21 cellular contexts compared by ENCODE assay signal in genomic region chr11:95247883-95248282, GRCh38. TPM values are rescaled to one million over a fixed set of nuclear protein-coding genes. Genes with fewer than 3 reads are reported as not detected.
DNase-seq lines count a peak whose midpoint lies in the region; ATAC-seq, FAIRE-seq and TF ChIP-seq lines count a peak whose summit lies in the region.
"Had no signal": no experiment of that assay in that cellular context is flagged by ENCODE, and none has a peak within 500 bp of the region (broad histone marks: within the 10 kb centered on the region; RNA-seq: fewer than 3 reads in every experiment).

No MANE protein-coding gene starts in this region.

- ATAC-seq in GM12878 (peak; percentile 58), GM19467 (IDR thresholded peaks at IDR 0.05; ENCODE audit: unreplicated experiment) (no peak), Right ventricle myocardium inferior (no peak)
- peak; percentile 39 for ATAC-seq in stimulated activated memory B cell treated with anti-CD40 and anti-IgM and Interleukin-4, amounts not matched to agents 10 μg/mL and 1 μg/mL and 100 μg/mL, for 72 hours

- RAD21 ChIA-PET in GM12878 (lab: Charles Lee; ENCODE audit: unreplicated experiment), result interaction anchor here (0.9 to 9.8 kb wide), 6 partner anchors 16 to 468 kb away, joined by 4 to 115 read pairs (median 12); partner anchors contain the start of gene SESN3

- H3K4me3 ChIP-seq in GM12878 (no peak overlapping the region), MG63 (no peak overlapping the region)
- H3K4me3 ChIP-seq: PC-9, SK-N-MC had no signal

- H3K4me1 ChIP-seq in GM12878 (ENCODE audit: control insufficient read depth, insufficient read depth, low read length), result peaks cover 25% of the 10 kb centered on the region

- no peaks in the 10 kb centered on the region for H3K27me3 ChIP-seq in GM12878 (replicated peaks in 1 of 2; ENCODE audit: control insufficient read depth in 2 of 2, insufficient read depth in 2 of 2, low read length in 1 of 2)
- no peaks in the 10 kb centered on the region for H3K27me3 ChIP-seq in MG63

- no peak for TF ChIP-seq CTCF in GM12878 (IDR thresholded peaks at IDR 0.05 in 2 of 3, conservative IDR thresholded peaks at IDR 0.05 in 1 of 3; ENCODE audit: control insufficient read depth in 2 of 3, extremely low read depth in 1 of 3, insufficient read depth in 1 of 3, low read depth in 3 of 3, low read length in 3 of 3)

- H3K27ac ChIP-seq in GM12878 (ENCODE audit: control insufficient read depth, insufficient read depth), result no peak overlapping the region
- H3K27ac ChIP-seq: PC-9, SK-N-MC had no signal

- intact Hi-C loops in GM12878 (cut with micrococcal nuclease; ENCODE audit: unreplicated experiment), result loop anchor here (2.0 to 5.0 kb wide), 4 partner anchors 49 to 457 kb away; no protein-coding TSS in a partner anchor
- intact Hi-C loops in Right ventricle myocardium inferior (cut with DNase I), result no loop called here

- peak overlapping the region; percentile 39; the same call in 1 of the 2 replicates for H3K4me2 ChIP-seq in GM12878 (ENCODE audit: control insufficient read depth, insufficient read depth)
- H3K4me2 ChIP-seq: PC-9 had no signal

- in situ Hi-C loops in GM12878 (cut with MboI), result no loop called here

- H3K27ac Mint-ChIP-seq in stimulated activated memory B cell treated with anti-CD40 and anti-IgM and Interleukin-4, amounts not matched to agents 10 μg/mL and 1 μg/mL and 100 μg/mL, for 72 hours, result peak overlapping the region; percentile 57

- TF ChIP-seq RAD21 in GM12878 (IDR thresholded peaks at IDR 0.05; ENCODE audit: insufficient read depth, low read depth, low read length), result no peak

- CTCF ChIA-PET in GM12878 (lab: Yijun Ruan, JAX), result interaction anchor here (0.9 to 2.6 kb wide), 3 partner anchors 9 to 16 kb away, joined by 3 to 17 read pairs (median 4); partner anchors contain the start of gene SESN3

- no peak for TF ChIP-seq POLR2A in GM12892 (IDR thresholded peaks at IDR 0.05; ENCODE audit: low read depth, low read length)
- no peak for TF ChIP-seq POLR2A in GM12878 (IDR thresholded peaks at IDR 0.05; ENCODE audit: low read depth, low read length)

- SMC1A ChIA-PET in GM12878 (lab: Charles Lee; ENCODE audit: uncharacterized antibody, unreplicated experiment), result interaction anchor here (0.7 to 12.4 kb wide), 6 partner anchors 11 to 458 kb away, joined by 3 to 261 read pairs (median 7); partner anchors contain the start of gene SESN3

- TF ChIP-seq EP300 in GM12878 (IDR thresholded peaks at IDR 0.05; ENCODE audit: borderline replicate concordance in 1 of 2, control insufficient read depth in 1 of 2, low read depth in 2 of 2, low read length in 2 of 2), result peak in 1 of 2 experiments; percentile 81; a peak in 2 of 4 replicates

- H2AFZ ChIP-seq in GM12878 (ENCODE audit: control insufficient read depth, low read depth, low read length), result no peak overlapping the region
- H2AFZ ChIP-seq: PC-9 had no signal

- no TSS peak for BruUV-seq in GM12878 (replicated peaks; lab: Mats Ljungman, UMichigan)

- H3K79me2 ChIP-seq in GM12878 (ENCODE audit: control insufficient read depth, insufficient read depth, low read length), result no peaks in the 10 kb centered on the region

- 9% methylated on average over 3 of the region's 3 CpGs for WGBS in GM12878 (ENCODE audit: insufficient coverage, insufficient replicate concordance, low lambda C conversion rate, missing lambda C conversion rate)

- POLR2A ChIA-PET in GM12878 (lab: Charles Lee), result interaction anchor here (0.6 to 3.0 kb wide), 4 partner anchors 8 to 327 kb away, joined by 3 to 34 read pairs (median 6); partner anchors contain the start of gene SESN3

- H3K9ac ChIP-seq in GM12878 (ENCODE audit: control insufficient read depth, insufficient read depth, low read length), result no peak overlapping the region

- H3K36me3 ChIP-seq in GM12878 (ENCODE audit: control insufficient read depth in 2 of 2, insufficient read depth in 2 of 2, low read length in 1 of 2), result no peaks in the 10 kb centered on the region
- H3K36me3 ChIP-seq in MG63, result no peaks in the 10 kb centered on the region

- H3K9me3 ChIP-seq in GM12878 (replicated peaks; ENCODE audit: control insufficient read depth, insufficient read depth, low read length) (no peaks in the 10 kb centered on the region), MG63 (no peaks in the 10 kb centered on the region)

- H4K20me1 ChIP-seq in GM12878 (ENCODE audit: control insufficient read depth, insufficient read depth), result no peaks in the 10 kb centered on the region

- H3K9me3 Mint-ChIP-seq in stimulated activated memory B cell treated with anti-CD40 and anti-IgM and Interleukin-4, amounts not matched to agents 10 μg/mL and 1 μg/mL and 100 μg/mL, for 72 hours, result no peaks in the 10 kb centered on the region
- H3K9me3 Mint-ChIP-seq: CD14-positive monocyte had no signal

- H3K4me3 Mint-ChIP-seq in stimulated activated memory B cell treated with anti-CD40 and anti-IgM and Interleukin-4, amounts not matched to agents 10 μg/mL and 1 μg/mL and 100 μg/mL, for 72 hours, result no peak overlapping the region
- H3K4me3 Mint-ChIP-seq: CD14-positive monocyte had no signal

- DNase-seq in GM12892 (ENCODE audit: insufficient read length) (no peak), NCI-H69 (lab: John Stamatoyannopoulos, UW) (peak; percentile 58), GM12878 (ENCODE audit: low read depth, low spot score) (no peak), MG63 (no peak), Right ventricle myocardium inferior (ENCODE audit: missing footprints) (no peak)
- no peak for DNase-seq in activated naive CD4-positive, alpha-beta T cell treated with anti-CD3 and anti-CD28 coated beads, Interleukin-2, amount 50 U/mL, for 16 hours
- DNase-seq: GDM1, KG1, MV-4-11, NCI-H1694, NCI-H2171, NCI-H524 treated with DMSO at 0.1 percent for 48 hours, PC-9, RPMI8226, SHP77 treated with DMSO at 0.1 percent for 48 hours, SW 1271 had no signal

- no peaks in the 10 kb centered on the region for H3K36me3 Mint-ChIP-seq in stimulated activated memory B cell treated with anti-CD40 and anti-IgM and Interleukin-4, amounts not matched to agents 10 μg/mL and 1 μg/mL and 100 μg/mL, for 72 hours

- FAIRE-seq in GM12892 (lab: Jason Lieb, UNC) (peak; percentile 89), GM12878 (lab: Jason Lieb, UNC) (no peak)
- FAIRE-seq: A204.1 had no signal

- H3K27me3 Mint-ChIP-seq in stimulated activated memory B cell treated with anti-CD40 and anti-IgM and Interleukin-4, amounts not matched to agents 10 μg/mL and 1 μg/mL and 100 μg/mL, for 72 hours, result no peaks in the 10 kb centered on the region

- peaks cover 31% of the 10 kb centered on the region for H3K4me1 Mint-ChIP-seq in stimulated activated memory B cell treated with anti-CD40 and anti-IgM and Interleukin-4, amounts not matched to agents 10 μg/mL and 1 μg/mL and 100 μg/mL, for 72 hours

TF ChIP-seq in GM12878, 131 proteins besides CTCF, POLR2A, EP300 and RAD21 (continues in another document):
- TF ChIP-seq CBFB (IDR thresholded peaks at IDR 0.05; ENCODE audit: low read depth), result no peak
- no peak for TF ChIP-seq HDAC6 (IDR thresholded peaks at IDR 0.05; ENCODE audit: unreplicated experiment)
- no peak for TF ChIP-seq MTA3 (IDR thresholded peaks at IDR 0.05; ENCODE audit: borderline replicate concordance, low read length)
- no peak for TF ChIP-seq MEF2A (IDR thresholded peaks at IDR 0.05; ENCODE audit: insufficient read depth, low read depth, low read length)
- no peak for TF ChIP-seq E2F4 (IDR thresholded peaks at IDR 0.05; ENCODE audit: low read depth, low read length)
- TF ChIP-seq BRCA1 (IDR thresholded peaks at IDR 0.05; ENCODE audit: low read depth, low read length), result no peak
- TF ChIP-seq EZH2 (IDR thresholded peaks at IDR 0.05; ENCODE audit: borderline replicate concordance, control insufficient read depth, low read depth, low read length), result no peak
- no peak for TF ChIP-seq RB1 (IDR thresholded peaks at IDR 0.05; ENCODE audit: borderline replicate concordance)
- TF ChIP-seq TAF1 (IDR thresholded peaks at IDR 0.05; ENCODE audit: borderline replicate concordance, low read depth, low read length), result no peak
- TF ChIP-seq PML (IDR thresholded peaks at IDR 0.05; ENCODE audit: low read length), result no peak
- TF ChIP-seq TCF3 (IDR thresholded peaks at IDR 0.05; ENCODE audit: borderline replicate concordance, insufficient read depth, low read depth, low read length), result no peak
- TF ChIP-seq NR2F1 (conservative IDR thresholded peaks at IDR 0.05), result peak; percentile 69; the same call in 1 of the 2 replicates

RNA-seq across cellular contexts. Expression of gene SESN3, which starts 16.9 kb away (rescaled TPM):
- 2.6 TPM for polyA plus RNA-seq in GM12892 (2012; ENCODE audit: missing spikeins)
- 21.9 and 24.4 TPM in 2 replicates for total RNA-seq in GM12878 (2013; cell fraction: nucleolus; rRNA removed)
- 4.6 and 6.2 TPM in 2 replicates for total RNA-seq in GM12878 (2014; rRNA removed)
- 4.3 and 5.3 TPM in 2 replicates for total RNA-seq in GM12878 (2014; rRNA removed; fragmentation: Illumina TruSeq; extraction: Trizol)
- 6.4 and 6.7 TPM in 2 replicates for total RNA-seq in GM12878 (2021)
- polyA plus RNA-seq in GM12878 (2011; ENCODE audit: low read depth), result 0.16 TPM
- 4.3 and 7.0 TPM in 2 replicates for polyA plus RNA-seq in GM12878 (2011; rRNA removed)
- 1.4 and 1.5 TPM in 2 replicates for polyA plus RNA-seq in GM12878 (2011; cell fraction: cytosol; rRNA removed)
- polyA plus RNA-seq in GM12878 (2011; cell fraction: nucleus; rRNA removed), result 4.3 and 5.0 TPM in 2 replicates
- 0.19 and 0.34 TPM in 2 replicates for polyA plus RNA-seq in GM12878 (2012)
- polyA plus RNA-seq in GM12878 (2014; fragmentation: Illumina TruSeq; extraction: Trizol), result 3.8 and 4.5 TPM in 2 replicates
- polyA plus RNA-seq in GM12878 (2014; fragmentation: Nextera tagmentation; extraction: Ambion mirVana), result 1 to 10 TPM in 1 of 2 experiments, under 1 TPM in 1; 0.68 to 1.5 TPM
- 1.8 and 2.2 TPM in 2 replicates for polyA plus RNA-seq in GM12878 (2014; rRNA removed)
- polyA plus RNA-seq in GM12878 (2016; fragmentation: Nextera tagmentation; extraction: Ambion mirVana), result under 1 TPM; 0.64 to 0.71 TPM
- polyA minus RNA-seq in GM12878 (2011; rRNA and poly(A)+ RNA removed), result 6.3 and 10.2 TPM in 2 replicates
- 1.9 and 4.1 TPM in 2 replicates for polyA minus RNA-seq in GM12878 (2011; cell fraction: cytosol; rRNA and poly(A)+ RNA removed)
- polyA minus RNA-seq in GM12878 (2011; cell fraction: nucleus; rRNA and poly(A)+ RNA removed), result 4.7 and 7.5 TPM in 2 replicates
- 0.69 and 0.79 TPM in 2 replicates for total RNA-seq in MG63 (2014; rRNA removed; shearing (Covaris generic); ENCODE audit: low replicate concordance)
- total RNA-seq in Right ventricle myocardium inferior, result 6.0 TPM

Comparison
In these comparisons a context has a peak if more than half of its experiments do, and no peak if none do; other contexts are left out.
1. ATAC-seq: peak in GM12878 (single experiment) and stimulated activated memory B cell treated with anti-CD40 and anti-IgM and Interleukin-4, amounts not matched to agents 10 μg/mL and 1 μg/mL and 100 μg/mL, for 72 hours (single experiment); none in GM19467 (single experiment) and Right ventricle myocardium inferior (single experiment).